ENCODE assay signal across 13 cellular contexts in genomic region chr6:154791561-154792317, GRCh38. TPM values are rescaled to one million over a fixed set of nuclear protein-coding genes. Genes with fewer than 3 reads are reported as not detected.
A peak's percentile ranks its signal among the peaks of the same experiment; 100 is the strongest.
DNase-seq lines count a peak whose midpoint lies in the region; ATAC-seq and TF ChIP-seq lines count a peak whose summit lies in the region.
"Had no signal": no experiment of that assay in that cellular context is flagged by ENCODE, and none has a peak within 500 bp of the region (broad histone marks: within the 10 kb centered on the region; RNA-seq: fewer than 3 reads in every experiment).

No MANE protein-coding gene starts in this region.

- peaks cover 21% of the 10 kb centered on the region for H3K4me1 ChIP-seq in ACC112 (ENCODE audit: control insufficient read depth, insufficient read depth, low read length, unreplicated experiment)
- H3K4me1 ChIP-seq: BLaER1 had no signal

- H3K27me3 ChIP-seq in ACC112 (ENCODE audit: insufficient read depth, low read length) = no peaks in the 10 kb centered on the region
- H3K27me3 ChIP-seq: BLaER1 had no signal

- peaks cover 29% of the 10 kb centered on the region for H3K79me2 ChIP-seq in ACC112 (ENCODE audit: control insufficient read depth, insufficient read depth, low read length, unreplicated experiment)

- peaks cover 11% of the 10 kb centered on the region for H3K36me3 Mint-ChIP-seq in T-helper 17 cell (ENCODE audit: low read depth)

- peak; percentile 16 for DNase-seq in GM03348 (ENCODE audit: low spot score)
- DNase-seq in T-helper 17 cell = no peak
- DNase-seq in fibroblast of villous mesenchyme (ENCODE audit: low read depth) = peak; percentile 71
- no peak for DNase-seq in HUDEP-2 (lab: John Stamatoyannopoulos, UW; ENCODE audit: unreplicated experiment in 76 of 76)
- no peak for DNase-seq in superior temporal gyrus (ENCODE audit: extremely low spot score)
- DNase-seq: activated CD4-positive, alpha-beta T cell treated with anti-CD3 and anti-CD28 coated beads, Interleukin-2, amount 10 ng/mL, durations not matched to agents 7 days and 5 days; mucosa of descending colon; NCI-H1092 treated with DMSO at 0.1 percent for 48 hours; stimulated activated naive CD4-positive, alpha-beta T cell treated with Interleukin-2 at 50 U/mL for 16 hours had no signal

- H2AFZ ChIP-seq in ACC112 (ENCODE audit: low read length, unreplicated experiment) = no peak overlapping the region

- no peaks in the 10 kb centered on the region for H3K9me3 ChIP-seq in T-helper 17 cell (ENCODE audit: control insufficient read depth, low read length, poor library complexity, severe bottlenecking)
- H3K9me3 ChIP-seq: BLaER1, mucosa of descending colon had no signal

- TF ChIP-seq CTCF in fibroblast of villous mesenchyme (IDR thresholded peaks at IDR 0.05; ENCODE audit: insufficient read depth, low read depth, low read length) = no peak

- H3K27ac ChIP-seq in ACC112 (ENCODE audit: low read depth, low read length) = peak overlapping the region; percentile 57
- H3K27ac ChIP-seq: BLaER1 had no signal

- no peaks in the 10 kb centered on the region for H3K27me3 Mint-ChIP-seq in T-helper 17 cell
- H3K27me3 Mint-ChIP-seq: activated CD4-positive, alpha-beta T cell treated with anti-CD3 and anti-CD28 coated beads, Interleukin-2, amount 10 ng/mL, durations not matched to agents 7 days and 5 days had no signal

- H3K4me3 Mint-ChIP-seq in T-helper 17 cell = no peak overlapping the region
- H3K4me3 Mint-ChIP-seq: activated CD4-positive, alpha-beta T cell treated with anti-CD3 and anti-CD28 coated beads, Interleukin-2, amount 10 ng/mL, durations not matched to agents 7 days and 5 days had no signal

- peaks cover 17% of the 10 kb centered on the region for H3K4me1 Mint-ChIP-seq in T-helper 17 cell

- peaks cover 17% of the 10 kb centered on the region for H3K36me3 ChIP-seq in ACC112 (ENCODE audit: insufficient read depth, low read length)

- H3K4me3 ChIP-seq in ACC112 (ENCODE audit: low read depth, low read length) (no peak overlapping the region), fibroblast of villous mesenchyme (ENCODE audit: low read depth, low read length) (no peak overlapping the region)
- H3K4me3 ChIP-seq: BLaER1, mucosa of descending colon had no signal

- peak overlapping the region; percentile 24 for H3K27ac Mint-ChIP-seq in T-helper 17 cell
- H3K27ac Mint-ChIP-seq: activated CD4-positive, alpha-beta T cell treated with anti-CD3 and anti-CD28 coated beads, Interleukin-2, amount 10 ng/mL, durations not matched to agents 7 days and 5 days had no signal

- ATAC-seq in T-helper 17 cell (no peak), HG02885 (IDR thresholded peaks at IDR 0.05; ENCODE audit: poor library complexity, unreplicated experiment) (no peak), HG02571 (IDR thresholded peaks at IDR 0.05; ENCODE audit: unreplicated experiment) (no peak)

RNA-seq across cellular contexts. Expression of gene SCAF8, which starts 58.5 kb away (rescaled TPM):
- total RNA-seq in T-helper 17 cell = 10 to 100 TPM; 55.0 to 62.1 TPM
- total RNA-seq in fibroblast of villous mesenchyme = 31.6 and 39.7 TPM in 2 replicates

Comparison
In these comparisons a context has a peak if more than half of its experiments do, and no peak if none do; other contexts are left out.
1. DNase-seq: peak in GM03348 (single experiment) and fibroblast of villous mesenchyme (single experiment); none in T-helper 17 cell (0 of 3), HUDEP-2 (0 of 76) and superior temporal gyrus (single experiment).